28 cellular contexts compared by ENCODE assay signal in the genomic region with DNA sequence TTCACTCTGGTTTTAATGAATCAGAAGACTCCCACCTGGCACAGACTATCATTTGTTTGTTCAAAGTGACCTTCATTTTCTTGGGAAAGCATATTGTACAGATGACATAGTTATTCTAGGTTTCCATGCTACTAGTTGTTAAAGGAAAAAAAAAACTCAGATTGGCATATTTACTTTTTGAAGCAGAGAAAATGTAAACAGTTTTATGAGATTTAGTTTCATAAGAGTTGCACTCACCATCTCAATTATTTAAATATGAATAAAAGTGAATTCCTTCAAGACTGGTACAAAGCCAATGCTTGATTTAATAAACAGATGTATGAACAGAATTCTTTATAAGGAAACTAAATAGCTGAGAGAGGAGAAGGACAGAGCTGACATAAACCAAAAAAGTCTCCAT.
DNase-seq lines count a peak whose midpoint lies in the region; ATAC-seq and TF ChIP-seq lines count a peak whose summit lies in the region.
"Had no signal": no experiment of that assay in that cellular context is flagged by ENCODE, and none has a peak within 500 bp of the region (broad histone marks: within the 10 kb centered on the region; RNA-seq: fewer than 3 reads in every experiment).

No MANE protein-coding gene starts in this region.

- H3K9me3 ChIP-seq in muscle layer of colon (ENCODE audit: low read length), result no peaks in the 10 kb centered on the region
- H3K9me3 ChIP-seq: breast epithelium, HAP-1, suprapubic skin had no signal

- no peak for TF ChIP-seq CTCF in AG10803 (conservative IDR thresholded peaks at IDR 0.05; ENCODE audit: low read length)

- H3K36me3 ChIP-seq in muscle layer of colon (ENCODE audit: insufficient read depth, low read length), result no peaks in the 10 kb centered on the region
- H3K36me3 ChIP-seq: breast epithelium, HAP-1, suprapubic skin had no signal

- H3K4me3 ChIP-seq in AG10803 (ENCODE audit: low read length), result no peak overlapping the region
- no peak overlapping the region for H3K4me3 ChIP-seq in muscle layer of colon (ENCODE audit: low read depth in 1 of 2, low read length in 2 of 2)
- H3K4me3 ChIP-seq: breast epithelium, HAP-1, suprapubic skin had no signal

- peaks cover 12% of the 10 kb centered on the region for H3K4me1 ChIP-seq in muscle layer of colon (ENCODE audit: insufficient read depth, low read length)
- H3K4me1 ChIP-seq: breast epithelium, HAP-1, suprapubic skin had no signal

- no peak for ATAC-seq in GM21423 (IDR thresholded peaks at IDR 0.05; ENCODE audit: unreplicated experiment)
- ATAC-seq: natural killer cell treated with Interleukin-12 subunit alpha and Interleukin-12 subunit beta and Interleukin-15 and Interleukin-18, amount 100 ng/mL, for 72 hours; right cardiac atrium; stimulated activated effector memory CD8-positive, alpha-beta T cell treated with anti-CD3 and anti-CD28 coated beads, Interleukin-12 subunit alpha, Interleukin-12 subunit beta, amount 100 ng/mL, for 72 hours had no signal

- no peaks in the 10 kb centered on the region for H3K27me3 ChIP-seq in muscle layer of colon (ENCODE audit: control insufficient read depth in 1 of 2, insufficient read depth in 2 of 2, low read length in 2 of 2)
- H3K27me3 ChIP-seq: breast epithelium, suprapubic skin had no signal

- no peak overlapping the region for H3K9ac ChIP-seq in muscle layer of colon (ENCODE audit: low read length)

- DNase-seq in AG10803 (ENCODE audit: low read depth) (peak; percentile 19), NCI-H446 treated with DMSO at 0.1 percent for 48 hours (lab: John Stamatoyannopoulos, UW) (peak; percentile 39), dedifferentiated amniotic fluid mesenchymal stem cell (ENCODE audit: extremely low spot score) (peak; percentile 60), T-helper 9 cell (no peak), substantia nigra (lab: John Stamatoyannopoulos, UW) (no peak), HPDE6-E6E7 (ENCODE audit: extremely low spot score) (no peak)
- DNase-seq: ACHN; activated CD4-positive, alpha-beta T cell treated with anti-CD3 and anti-CD28 coated beads, Interleukin-2, amount 50 U/mL, for 4 hours; activated CD4-positive, CD25-positive, alpha-beta regulatory T cell; activated naive CD4-positive, alpha-beta T cell treated with Interleukin-2 at 50 U/mL for 16 hours; amniotic stem cell; C1 segment of cervical spinal cord; DND-41; effector memory CD4-positive, alpha-beta T cell; Karpas-422; MV-4-11; NCI-H146; NCI-H524 treated with DMSO at 0.1 percent for 48 hours; right cardiac atrium; SIG-M5; stimulated activated CD4-positive, alpha-beta T cell treated with anti-CD3 and anti-CD28 coated beads, Interleukin-4, amount 100 ng/mL, for 24 hours had no signal

- H3K27ac ChIP-seq in muscle layer of colon (ENCODE audit: low read depth, low read length), result peak overlapping the region; percentile 7
- H3K27ac ChIP-seq in substantia nigra (ENCODE audit: low read depth, low read length, poor library complexity, severe bottlenecking), result no peak overlapping the region
- H3K27ac ChIP-seq: breast epithelium, suprapubic skin had no signal

Comparison
In these comparisons a context has a peak if more than half of its experiments do, and no peak if none do; other contexts are left out.
1. DNase-seq: peak in AG10803 (single experiment), NCI-H446 treated with DMSO at 0.1 percent for 48 hours (single experiment) and dedifferentiated amniotic fluid mesenchymal stem cell (single experiment); none in T-helper 9 cell (single experiment), substantia nigra (0 of 49) and HPDE6-E6E7 (single experiment).